8 cellular contexts compared by ENCODE assay signal in the genomic region with DNA sequence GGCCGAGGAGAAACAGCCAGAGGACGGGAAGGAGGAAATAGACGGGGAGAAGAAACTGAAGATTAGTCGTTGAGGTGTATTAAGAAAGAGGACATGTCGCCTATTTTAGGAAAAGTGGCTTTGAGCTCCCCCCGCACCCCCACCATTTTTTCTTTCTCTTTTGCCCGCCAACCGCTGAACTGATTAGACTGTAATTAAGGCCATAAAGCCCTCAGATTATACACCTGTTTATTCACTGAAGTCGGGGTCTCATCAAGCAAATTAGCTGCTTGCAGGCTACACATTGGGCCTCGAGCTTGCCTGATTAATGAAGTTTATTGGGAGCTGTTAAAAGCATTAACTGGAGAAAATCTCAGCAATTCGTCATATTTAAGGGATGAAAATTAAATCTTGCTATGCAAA.
DNase-seq lines count a peak whose midpoint lies in the region; ATAC-seq and TF ChIP-seq lines count a peak whose summit lies in the region.

No MANE protein-coding gene starts in this region.

- peak overlapping the region; percentile 97 for H2AFZ ChIP-seq in neuron (ENCODE audit: low read depth, low read length)

- H3K36me3 Mint-ChIP-seq in natural killer cell, result peaks cover 7% of the 10 kb centered on the region

- DNase-seq in COR-L47 (lab: John Stamatoyannopoulos, UW) (peak; percentile 51), NCI-H1105 treated with DMSO at 0.1 percent for 48 hours (lab: John Stamatoyannopoulos, UW) (peak; percentile 85), dorsolateral prefrontal cortex (no peak), natural killer cell (no peak), COLO668 (lab: John Stamatoyannopoulos, UW; ENCODE audit: unreplicated experiment) (no peak), DMS153 (lab: John Stamatoyannopoulos, UW) (no peak), SIG-M5 (lab: John Stamatoyannopoulos, UW) (no peak)

- H3K27ac ChIP-seq in dorsolateral prefrontal cortex, result no peak overlapping the region

- H3K4me3 Mint-ChIP-seq in natural killer cell, result no peak overlapping the region

- no peak overlapping the region for H3K27ac Mint-ChIP-seq in natural killer cell

- no peak for ATAC-seq in natural killer cell

- intact Hi-C loops in dorsolateral prefrontal cortex (cut with DNase I), result no loop called here
- intact Hi-C loops in natural killer cell (cut with micrococcal nuclease), result no loop called here

- no peaks in the 10 kb centered on the region for H3K9me3 Mint-ChIP-seq in natural killer cell

- peaks cover 10 to 100% (median 77%) of the 10 kb centered on the region in 45 donors for H3K27me3 ChIP-seq in dorsolateral prefrontal cortex
- H3K27me3 ChIP-seq in neuron (ENCODE audit: insufficient read depth, low read length), result peaks cover 49% of the 10 kb centered on the region

- H3K4me3 ChIP-seq in dorsolateral prefrontal cortex (peak overlapping the region in 58 of 59 donors; percentile 19 to 74 (median 48)), neuron (ENCODE audit: low read length) (peak overlapping the region; percentile 44)

- no peaks in the 10 kb centered on the region for H3K36me3 ChIP-seq in neuron (ENCODE audit: insufficient read depth, low read length)

- TF ChIP-seq CTCF in dorsolateral prefrontal cortex (IDR thresholded peaks at IDR 0.05 in 54 of 56, conservative IDR thresholded peaks at IDR 0.05 in 2 of 56; ENCODE audit: low read depth in 1 of 56, partially characterized antibody in 56 of 56) (no peak), natural killer cell (IDR thresholded peaks at IDR 0.05) (no peak)

- H3K4me1 ChIP-seq in neuron (ENCODE audit: insufficient read depth, low read length), result peaks cover 17% of the 10 kb centered on the region

- no peaks in the 10 kb centered on the region for H3K9me3 ChIP-seq in neuron (ENCODE audit: low read length)

- H3K27me3 Mint-ChIP-seq in natural killer cell (ENCODE audit: low read depth in 2 of 2), result peaks cover 27 to 31% of the 10 kb centered on the region in 2 donors

- peaks cover 5 to 13% of the 10 kb centered on the region in 2 donors for H3K4me1 Mint-ChIP-seq in natural killer cell

Comparison
In these comparisons a context has a peak if more than half of its experiments do, and no peak if none do; other contexts are left out.
1. DNase-seq: peak in COR-L47 (single experiment) and NCI-H1105 treated with DMSO at 0.1 percent for 48 hours (single experiment); none in dorsolateral prefrontal cortex (0 of 10), natural killer cell (single experiment), COLO668 (single experiment), DMS153 (single experiment) and SIG-M5 (single experiment).